9 cellular contexts compared by ENCODE assay signal in the genomic region with DNA sequence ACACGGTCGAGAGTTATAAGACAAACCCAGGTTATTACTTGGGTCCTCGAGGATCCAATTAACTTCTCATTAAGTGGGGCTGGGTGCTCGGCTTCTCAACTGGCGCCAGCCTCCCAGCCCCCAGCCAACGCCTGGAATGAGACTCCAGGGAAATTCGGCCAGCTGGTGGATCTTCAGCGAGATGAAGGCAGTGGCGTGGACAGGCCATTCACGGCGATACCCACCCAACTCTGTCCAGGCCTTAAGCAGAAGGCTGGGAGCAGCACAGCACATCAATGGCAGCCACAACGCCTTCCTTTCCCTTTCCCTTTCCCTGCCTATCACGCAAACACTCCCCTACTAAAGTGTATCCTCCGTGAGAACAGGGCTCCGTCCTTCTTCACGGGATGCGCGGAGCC. TPM values are rescaled to one million over a fixed set of nuclear protein-coding genes. Genes with fewer than 3 reads are reported as not detected.
DNase-seq lines count a peak whose midpoint lies in the region; ATAC-seq and TF ChIP-seq lines count a peak whose summit lies in the region.
"Had no signal": no experiment of that assay in that cellular context is flagged by ENCODE, and none has a peak within 500 bp of the region (broad histone marks: within the 10 kb centered on the region; RNA-seq: fewer than 3 reads in every experiment).

No MANE protein-coding gene starts in this region.

- TF ChIP-seq CTCF in fibroblast of lung (conservative IDR thresholded peaks at IDR 0.05 in 1 of 2, IDR thresholded peaks at IDR 0.05 in 1 of 2; ENCODE audit: low read depth in 1 of 2, low read length in 2 of 2): no peak
- no peak for TF ChIP-seq CTCF in omental fat pad (IDR thresholded peaks at IDR 0.05)

- H3K9ac ChIP-seq in BLaER1 treated with 17β-estradiol and CSF1 and Interleukin-3, amounts not matched to agents 10 nM and 100 nM: no peak overlapping the region
- H3K9ac ChIP-seq in fibroblast of lung (ENCODE audit: insufficient read depth, low read length): no peak overlapping the region

- H4K20me1 ChIP-seq in BLaER1 treated with 17β-estradiol and CSF1 and Interleukin-3, amounts not matched to agents 10 nM and 100 nM: no peaks in the 10 kb centered on the region
- H4K20me1 ChIP-seq in fibroblast of lung (ENCODE audit: control insufficient read depth, extremely low read depth, insufficient read depth, low read length): no peaks in the 10 kb centered on the region

- H3K4me3 ChIP-seq in BLaER1 treated with 17β-estradiol and CSF1 and Interleukin-3, amounts not matched to agents 10 nM and 100 nM: peak overlapping the region; percentile 47 to 70 (median 58); a peak in 19 of 20 replicates
- H3K4me3 ChIP-seq in fibroblast of lung (replicated peaks in 1 of 4; ENCODE audit: control extremely low read depth in 1 of 4, insufficient read depth in 1 of 4, low read depth in 3 of 4, low read length in 4 of 4): peak overlapping the region; percentile 32 to 54 (median 42)

- no peak overlapping the region for H3K27ac ChIP-seq in BLaER1 treated with 17β-estradiol and CSF1 and Interleukin-3, amounts not matched to agents 10 nM and 100 nM
- H3K27ac ChIP-seq in fibroblast of lung (ENCODE audit: insufficient read depth, low read length): no peak overlapping the region

- peaks cover 0 to 6% (median 0%) of the 10 kb centered on the region in 11 experiments; a peak in 2 of 22 replicates for H3K36me3 ChIP-seq in BLaER1 treated with 17β-estradiol and CSF1 and Interleukin-3, amounts not matched to agents 10 nM and 100 nM
- no peaks in the 10 kb centered on the region for H3K36me3 ChIP-seq in fibroblast of lung (ENCODE audit: control insufficient read depth, insufficient read depth, low read length)

- peaks cover 0 to 10% (median 7%) of the 10 kb centered on the region in 10 experiments; a peak in 8 of 20 replicates for H3K4me1 ChIP-seq in BLaER1 treated with 17β-estradiol and CSF1 and Interleukin-3, amounts not matched to agents 10 nM and 100 nM
- H3K4me1 ChIP-seq in fibroblast of lung (ENCODE audit: control insufficient read depth, extremely low read depth, insufficient read depth, low read length): no peaks in the 10 kb centered on the region

- no peaks in the 10 kb centered on the region for H3K79me2 ChIP-seq in fibroblast of lung (ENCODE audit: control insufficient read depth, insufficient read depth, low read length)

- H3K27me3 ChIP-seq in BLaER1 treated with 17β-estradiol and CSF1 and Interleukin-3, amounts not matched to agents 10 nM and 100 nM: peaks cover 45 to 61% (median 54%) of the 10 kb centered on the region in 11 experiments
- peaks cover 21% of the 10 kb centered on the region for H3K27me3 ChIP-seq in fibroblast of lung (ENCODE audit: control insufficient read depth, insufficient read depth, low read length)

- peak; percentile 29 for ATAC-seq in omental fat pad (ENCODE audit: low FRiP score)

- peaks cover 29 to 40% (median 35%) of the 10 kb centered on the region in 11 experiments for H3K9me3 ChIP-seq in BLaER1 treated with 17β-estradiol and CSF1 and Interleukin-3, amounts not matched to agents 10 nM and 100 nM (replicated peaks in 1 of 11)
- no peaks in the 10 kb centered on the region for H3K9me3 ChIP-seq in fibroblast of lung (ENCODE audit: control insufficient read depth, insufficient read depth, low read depth, low read length)

- peak overlapping the region in 10 of 11 experiments; percentile 65 to 92 (median 83); a peak in 16 of 22 replicates for H3K4me2 ChIP-seq in BLaER1 treated with 17β-estradiol and CSF1 and Interleukin-3, amounts not matched to agents 10 nM and 100 nM
- peak overlapping the region; percentile 55 for H3K4me2 ChIP-seq in fibroblast of lung (ENCODE audit: extremely low read depth, insufficient read depth, low read length)

- DNase-seq in NCI-H748 treated with DMSO at 0.1 percent for 48 hours (lab: John Stamatoyannopoulos, UW) (peak; percentile 53), fibroblast of lung (ENCODE audit: low read depth in 2 of 2) (peak in 1 of 2 donors; percentile 2), omental fat pad (ENCODE audit: low spot score) (no peak), HCEC 1CT (no peak), RKO (ENCODE audit: low spot score) (no peak), islet precursor cell (no peak)
- DNase-seq in effector CD8-positive, alpha-beta T cell (lab: John Stamatoyannopoulos, UW): no peak

- H2AFZ ChIP-seq in fibroblast of lung (ENCODE audit: low read length): peak overlapping the region; percentile 68

RNA-seq across cellular contexts. Expression of a gene that starts 0.9 kb away (rescaled TPM):
- 2.6 TPM in 2 replicates for total RNA-seq in fibroblast of lung
- 0.05 and 0.18 TPM in 2 replicates for polyA plus RNA-seq in fibroblast of lung
- not detected in 2 replicates for polyA plus RNA-seq in fibroblast of lung (2012)
- not detected in 2 replicates for polyA minus RNA-seq in fibroblast of lung (ENCODE audit: low replicate concordance)
- total RNA-seq in omental fat pad: 1 to 10 TPM; 2.4 to 6.9 (median 2.7) TPM
- total RNA-seq: LHCN-M2 had no signal

RNA-seq across cellular contexts. Expression of a gene that starts 58.1 kb away (rescaled TPM):
- total RNA-seq in fibroblast of lung (8.7 and 12.2 TPM in 2 replicates), omental fat pad (1 to 10 TPM; 2.4 to 7.6 (median 2.6) TPM)
- polyA plus RNA-seq in fibroblast of lung: 1.3 and 3.9 TPM in 2 replicates
- polyA plus RNA-seq in fibroblast of lung (2012): 1.4 and 4.0 TPM in 2 replicates
- polyA minus RNA-seq in fibroblast of lung (ENCODE audit: low replicate concordance): 3.3 TPM in 1 of 2 replicates, not detected in the other
